Comparison of ENCODE assay signal across 19 cellular contexts in the genomic region with DNA sequence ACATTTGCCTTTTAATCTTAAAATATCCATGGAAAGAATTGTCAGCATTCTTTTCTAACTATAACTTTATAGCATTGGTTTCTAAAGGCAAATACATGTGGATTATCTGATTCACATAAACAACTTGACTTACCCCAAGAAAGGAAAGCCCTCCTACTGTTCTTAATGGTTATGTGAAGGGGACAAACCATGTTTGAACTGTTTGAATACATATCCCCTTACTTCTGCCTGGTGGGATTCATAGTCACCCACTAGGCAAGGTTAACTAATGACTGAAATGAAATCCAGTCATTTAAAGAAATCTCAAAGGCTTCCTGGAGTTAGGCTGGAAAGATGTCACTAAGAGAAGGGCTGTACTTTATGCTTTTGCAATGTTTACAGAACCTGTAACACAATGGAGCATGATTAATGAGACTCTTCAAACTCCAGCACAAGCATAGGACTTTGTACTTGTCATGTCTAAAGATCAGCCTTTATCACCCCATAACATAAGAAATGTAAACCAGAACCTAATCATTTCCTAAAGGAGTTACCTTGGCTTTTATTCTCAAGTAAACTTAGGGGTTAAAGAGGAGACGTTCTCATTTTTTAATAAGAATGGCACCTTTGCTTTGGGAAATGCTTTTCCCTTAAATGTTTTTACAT. TPM values are rescaled to one million over a fixed set of nuclear protein-coding genes. Genes with fewer than 3 reads are reported as not detected.
A peak's percentile ranks its signal among the peaks of the same experiment; 100 is the strongest.
DNase-seq lines count a peak whose midpoint lies in the region; TF ChIP-seq lines count a peak whose summit lies in the region.
"Had no signal": no experiment of that assay in that cellular context is flagged by ENCODE, and none has a peak within 500 bp of the region (broad histone marks: within the 10 kb centered on the region; RNA-seq: fewer than 3 reads in every experiment).

No MANE protein-coding gene starts in this region.

- DNase-seq in NCI-H510A treated with DMSO at 0.1 percent for 48 hours (lab: John Stamatoyannopoulos, UW) (peak; percentile 32), NCI-H510A (lab: John Stamatoyannopoulos, UW) (no peak), NCI-H2227 (lab: John Stamatoyannopoulos, UW; ENCODE audit: unreplicated experiment) (peak; percentile 18), fibroblast of pulmonary artery (ENCODE audit: low read depth) (peak; percentile 18), type B pancreatic cell (ENCODE audit: extremely low spot score, unreplicated experiment) (no peak), ovary (no peak), HPDE6-E6E7 (ENCODE audit: extremely low spot score) (no peak), tibial artery (no peak)
- DNase-seq: activated B cell treated with CpG ODN at 0.5 μM for 24 hours; activated CD4-positive, alpha-beta T cell treated with anti-CD3 and anti-CD28 coated beads, Interleukin-2, amount 50 U/mL, for 48 hours; activated naive CD8-positive, alpha-beta T cell treated with anti-CD3 and anti-CD28 coated beads for 36 hours; mesenchymal stem cell; NCI-H1092 treated with DMSO at 0.1 percent for 48 hours; NK-92 treated with Interleukin-12 subunit alpha and Interleukin-12 subunit beta, amount 100 ng/mL, for 24 hours; SIG-M5; stimulated activated CD4-positive, alpha-beta T cell treated with anti-CD3 and anti-CD28 coated beads, Interleukin-2, amount 100 ng/mL, for 24 hours had no signal

- no peaks in the 10 kb centered on the region for H3K9me3 Mint-ChIP-seq in type B pancreatic cell
- H3K9me3 Mint-ChIP-seq: activated B cell treated with CpG ODN at 0.5 μM for 24 hours had no signal

- H3K36me3 ChIP-seq in ovary (no peaks in the 10 kb centered on the region), tibial artery (no peaks in the 10 kb centered on the region)

- intact Hi-C loops in ovary (cut with DNase I) (no loop called here), tibial artery (cut with DNase I; ENCODE audit: low total_unique reads) (no loop called here)

- H3K4me3 Mint-ChIP-seq in type B pancreatic cell = no peak overlapping the region
- H3K4me3 Mint-ChIP-seq: activated B cell treated with CpG ODN at 0.5 μM for 24 hours; activated naive CD8-positive, alpha-beta T cell treated with anti-CD3 and anti-CD28 coated beads for 36 hours; central memory CD8-positive, alpha-beta T cell had no signal

- TF ChIP-seq CTCF in fibroblast of pulmonary artery (IDR thresholded peaks at IDR 0.05; ENCODE audit: low read length, missing control alignments) (no peak), type B pancreatic cell (conservative IDR thresholded peaks at IDR 0.05) (no peak), ovary (IDR thresholded peaks at IDR 0.05) (no peak), tibial artery (IDR thresholded peaks at IDR 0.05) (no peak)

- peak overlapping the region; percentile 33 for H3K27ac Mint-ChIP-seq in type B pancreatic cell
- H3K27ac Mint-ChIP-seq: activated B cell treated with CpG ODN at 0.5 μM for 24 hours; activated naive CD8-positive, alpha-beta T cell treated with anti-CD3 and anti-CD28 coated beads for 36 hours had no signal

- H3K27me3 Mint-ChIP-seq in type B pancreatic cell = peaks cover 33% of the 10 kb centered on the region
- H3K27me3 Mint-ChIP-seq: activated B cell treated with CpG ODN at 0.5 μM for 24 hours; activated naive CD8-positive, alpha-beta T cell treated with anti-CD3 and anti-CD28 coated beads for 36 hours; central memory CD8-positive, alpha-beta T cell had no signal

- H3K9me3 ChIP-seq in ovary (no peaks in the 10 kb centered on the region), tibial artery (no peaks in the 10 kb centered on the region)

- no peaks in the 10 kb centered on the region for H3K4me1 ChIP-seq in ovary (ENCODE audit: insufficient read depth)
- H3K4me1 ChIP-seq in tibial artery = peaks cover 0 to 5% (median 0%) of the 10 kb centered on the region in 4 donors

- no peaks in the 10 kb centered on the region for H3K36me3 Mint-ChIP-seq in type B pancreatic cell
- H3K36me3 Mint-ChIP-seq: activated naive CD8-positive, alpha-beta T cell treated with anti-CD3 and anti-CD28 coated beads for 36 hours had no signal

- H3K4me3 ChIP-seq in fibroblast of pulmonary artery (replicated peaks; ENCODE audit: low read depth, low read length) (no peak overlapping the region), ovary (no peak overlapping the region), tibial artery (no peak overlapping the region)
- H3K4me3 ChIP-seq: GM12878, smooth muscle cell had no signal

- H3K4me1 Mint-ChIP-seq in type B pancreatic cell (ENCODE audit: unreplicated experiment) = peaks cover 17% of the 10 kb centered on the region
- H3K4me1 Mint-ChIP-seq: activated B cell treated with CpG ODN at 0.5 μM for 24 hours; activated naive CD8-positive, alpha-beta T cell treated with anti-CD3 and anti-CD28 coated beads for 36 hours; central memory CD8-positive, alpha-beta T cell had no signal

- H3K27ac ChIP-seq in ovary = no peak overlapping the region
- H3K27ac ChIP-seq in tibial artery = no peak overlapping the region

- no peak for TF ChIP-seq EP300 in ovary (IDR thresholded peaks at IDR 0.05)

- WGBS in ovary, 3 donors = 90 to 97% (median 94%) methylated on average over 1 of the region's 1 CpG

- TF ChIP-seq POLR2A in ovary (IDR thresholded peaks at IDR 0.05) = no peak

- H3K27me3 ChIP-seq in ovary (no peaks in the 10 kb centered on the region), tibial artery (no peaks in the 10 kb centered on the region)

RNA-seq across cellular contexts. Expression of a gene that starts 10.2 kb away (rescaled TPM):
- total RNA-seq in type B pancreatic cell (ENCODE audit: low replicate concordance) = 30.3 and 127 TPM in 2 replicates
- total RNA-seq in ovary = 100 to 1,000 TPM in 1 of 7 donors, 10 to 100 TPM in 6; 27.0 to 166 (median 55.5) TPM
- polyA plus RNA-seq in ovary = 10 to 100 TPM; 36.6 to 80.5 TPM
- total RNA-seq: activated B cell treated with CpG ODN at 0.5 μM for 24 hours; activated naive CD8-positive, alpha-beta T cell treated with anti-CD3 and anti-CD28 coated beads for 36 hours had no signal
- polyA plus RNA-seq: GM12878 had no signal

Comparison
In these comparisons a context has a peak if more than half of its experiments do, and no peak if none do; other contexts are left out.
1. DNase-seq: peak in NCI-H510A treated with DMSO at 0.1 percent for 48 hours (single experiment), NCI-H2227 (single experiment) and fibroblast of pulmonary artery (single experiment); none in NCI-H510A (single experiment), type B pancreatic cell (single experiment), ovary (0 of 5), HPDE6-E6E7 (single experiment) and tibial artery (0 of 2).